1 cellular context compared by ENCODE assay signal in genomic region chr7:101235050-101235449, GRCh38.
TF ChIP-seq lines count a peak whose summit lies in the region.

No MANE protein-coding gene starts in this region.

TF ChIP-seq in K562, 482 proteins besides CTCF, POLR2A, EP300 and RAD21 (continued from another document):
- TF ChIP-seq MTA2 (IDR thresholded peaks at IDR 0.05; ENCODE audit: low read depth), result no peak
- no peak for TF ChIP-seq NR2F6 (CRISPR knock-in tag; IDR thresholded peaks at IDR 0.05)
- TF ChIP-seq XRCC3 (IDR thresholded peaks at IDR 0.05), result no peak
- no peak for TF ChIP-seq BACH1 (tag; IDR thresholded peaks at IDR 0.05)
- no peak for TF ChIP-seq SREBF1 (IDR thresholded peaks at IDR 0.05; ENCODE audit: borderline replicate concordance, low read depth, low read length)
- TF ChIP-seq, protein P1, sequence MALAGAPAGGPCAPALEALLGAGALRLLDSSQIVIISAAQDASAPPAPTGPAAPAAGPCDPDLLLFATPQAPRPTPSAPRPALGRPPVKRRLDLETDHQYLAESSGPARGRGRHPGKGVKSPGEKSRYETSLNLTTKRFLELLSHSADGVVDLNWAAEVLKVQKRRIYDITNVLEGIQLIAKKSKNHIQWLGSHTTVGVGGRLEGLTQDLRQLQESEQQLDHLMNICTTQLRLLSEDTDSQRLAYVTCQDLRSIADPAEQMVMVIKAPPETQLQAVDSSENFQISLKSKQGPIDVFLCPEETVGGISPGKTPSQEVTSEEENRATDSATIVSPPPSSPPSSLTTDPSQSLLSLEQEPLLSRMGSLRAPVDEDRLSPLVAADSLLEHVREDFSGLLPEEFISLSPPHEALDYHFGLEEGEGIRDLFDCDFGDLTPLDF (CRISPR knock-in tag; IDR thresholded peaks at IDR 0.05), result no peak
- no peak for TF ChIP-seq HMG20B (CRISPR knock-in tag; IDR thresholded peaks at IDR 0.05)
- no peak for TF ChIP-seq CSDE1 (IDR thresholded peaks at IDR 0.05)
- TF ChIP-seq ZNF24 (IDR thresholded peaks at IDR 0.05), result no peak
- TF ChIP-seq CTBP1 (IDR thresholded peaks at IDR 0.05; ENCODE audit: borderline replicate concordance), result no peak
- peak; percentile 28; the same call in 1 of the 2 replicates for TF ChIP-seq TFAP4 (CRISPR knock-in tag; IDR thresholded peaks at IDR 0.05; ENCODE audit: borderline replicate concordance)
- TF ChIP-seq BHLHE40 (IDR thresholded peaks at IDR 0.05; ENCODE audit: low read length), result no peak
- TF ChIP-seq SMAD1 (IDR thresholded peaks at IDR 0.05; ENCODE audit: low read depth, low read length, partially characterized antibody), result no peak
- TF ChIP-seq, protein P2, sequence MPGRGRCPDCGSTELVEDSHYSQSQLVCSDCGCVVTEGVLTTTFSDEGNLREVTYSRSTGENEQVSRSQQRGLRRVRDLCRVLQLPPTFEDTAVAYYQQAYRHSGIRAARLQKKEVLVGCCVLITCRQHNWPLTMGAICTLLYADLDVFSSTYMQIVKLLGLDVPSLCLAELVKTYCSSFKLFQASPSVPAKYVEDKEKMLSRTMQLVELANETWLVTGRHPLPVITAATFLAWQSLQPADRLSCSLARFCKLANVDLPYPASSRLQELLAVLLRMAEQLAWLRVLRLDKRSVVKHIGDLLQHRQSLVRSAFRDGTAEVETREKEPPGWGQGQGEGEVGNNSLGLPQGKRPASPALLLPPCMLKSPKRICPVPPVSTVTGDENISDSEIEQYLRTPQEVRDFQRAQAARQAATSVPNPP (IDR thresholded peaks at IDR 0.05; ENCODE audit: borderline replicate concordance, insufficient read depth, insufficient read length), result no peak
- TF ChIP-seq ZBTB8A (IDR thresholded peaks at IDR 0.05; ENCODE audit: partially characterized antibody), result no peak
- TF ChIP-seq RBM17 (IDR thresholded peaks at IDR 0.05; ENCODE audit: borderline replicate concordance, low read depth, low read length), result no peak
- TF ChIP-seq, protein P3, sequence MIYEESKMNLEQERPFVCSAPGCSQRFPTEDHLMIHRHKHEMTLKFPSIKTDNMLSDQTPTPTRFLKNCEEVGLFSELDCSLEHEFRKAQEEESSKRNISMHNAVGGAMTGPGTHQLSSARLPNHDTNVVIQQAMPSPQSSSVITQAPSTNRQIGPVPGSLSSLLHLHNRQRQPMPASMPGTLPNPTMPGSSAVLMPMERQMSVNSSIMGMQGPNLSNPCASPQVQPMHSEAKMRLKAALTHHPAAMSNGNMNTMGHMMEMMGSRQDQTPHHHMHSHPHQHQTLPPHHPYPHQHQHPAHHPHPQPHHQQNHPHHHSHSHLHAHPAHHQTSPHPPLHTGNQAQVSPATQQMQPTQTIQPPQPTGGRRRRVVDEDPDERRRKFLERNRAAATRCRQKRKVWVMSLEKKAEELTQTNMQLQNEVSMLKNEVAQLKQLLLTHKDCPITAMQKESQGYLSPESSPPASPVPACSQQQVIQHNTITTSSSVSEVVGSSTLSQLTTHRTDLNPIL (CRISPR knock-in tag; IDR thresholded peaks at IDR 0.05), result no peak
- no peak for TF ChIP-seq TEAD1 (CRISPR knock-in tag; IDR thresholded peaks at IDR 0.05)
- no peak for TF ChIP-seq GTF2E2 (tag; IDR thresholded peaks at IDR 0.05)
- TF ChIP-seq THRA (IDR thresholded peaks at IDR 0.05), result no peak
- TF ChIP-seq ETS2 (tag; IDR thresholded peaks at IDR 0.05; ENCODE audit: borderline replicate concordance, poor library complexity, severe bottlenecking), result no peak
- no peak for TF ChIP-seq ZEB2 (IDR thresholded peaks at IDR 0.05)
- TF ChIP-seq FUS (optimal IDR thresholded peaks at IDR 0.05; ENCODE audit: low read depth, low read length), result no peak
- TF ChIP-seq NELFE (IDR thresholded peaks at IDR 0.05; ENCODE audit: insufficient read depth, insufficient read length), result no peak
- 0 out of 2 replicates have a peak, but pooled peaks have one; percentile 33 for TF ChIP-seq GABPB1 (CRISPR knock-in tag; IDR thresholded peaks at IDR 0.05)
- no peak for TF ChIP-seq GATA2 (CRISPR knock-in tag; IDR thresholded peaks at IDR 0.05)
- no peak for TF ChIP-seq TFE3 (CRISPR knock-in tag; IDR thresholded peaks at IDR 0.05)
- no peak for TF ChIP-seq CHD1 (IDR thresholded peaks at IDR 0.05; ENCODE audit: low read length)
- TF ChIP-seq SOX6 (IDR thresholded peaks at IDR 0.05), result no peak
- TF ChIP-seq MAFK (IDR thresholded peaks at IDR 0.05; ENCODE audit: low read length), result no peak
- no peak for TF ChIP-seq BRCA1 (IDR thresholded peaks at IDR 0.05)
- no peak for TF ChIP-seq BRCA1 (CRISPR knock-in tag; IDR thresholded peaks at IDR 0.05)
- TF ChIP-seq HNRNPUL1 (IDR thresholded peaks at IDR 0.05; ENCODE audit: low read length), result no peak
